In the genomic region with DNA sequence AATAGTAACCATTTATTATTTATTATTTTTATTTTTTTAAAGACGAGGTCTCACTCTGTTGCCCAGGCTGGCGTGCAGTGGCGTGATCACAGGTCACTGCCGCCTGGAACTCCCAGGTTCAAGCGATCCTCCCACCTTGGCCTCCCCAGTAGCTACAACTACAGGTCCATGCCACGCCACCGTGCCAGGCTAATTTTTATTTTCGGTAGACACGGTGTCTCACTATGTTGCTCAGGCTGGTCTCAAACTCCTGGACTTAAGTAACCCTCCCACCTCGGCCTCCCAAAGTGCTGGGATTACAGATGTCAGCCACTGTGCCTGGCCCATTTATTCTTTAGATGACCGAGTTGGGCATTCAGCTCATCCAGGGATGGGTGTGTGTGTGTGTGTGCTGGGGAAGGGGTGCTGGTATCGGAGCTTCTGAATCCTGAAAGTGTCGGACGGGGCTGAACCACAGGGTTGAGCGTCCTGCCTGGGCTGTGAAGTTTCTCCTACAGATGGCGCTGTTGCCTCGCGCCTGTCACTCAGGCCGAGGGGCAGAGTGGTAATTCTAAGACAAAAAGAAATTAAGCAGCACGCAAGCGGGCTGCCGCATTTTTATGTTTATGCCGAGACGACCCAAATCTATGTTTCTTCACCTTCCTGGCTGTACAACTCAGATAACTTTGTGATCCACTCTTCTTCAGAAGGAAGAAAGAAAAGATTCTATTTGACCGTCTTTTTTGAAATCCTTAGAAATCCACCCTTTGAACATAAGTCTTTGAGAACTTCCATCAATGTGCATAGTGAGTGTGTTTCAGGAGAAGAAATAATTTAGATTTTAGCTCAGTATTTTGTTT, we compare ENCODE assay signal across 7 cellular contexts.
DNase-seq lines count a peak whose midpoint lies in the region; ATAC-seq and TF ChIP-seq lines count a peak whose summit lies in the region.

No MANE protein-coding gene starts in this region.

- H3K9me2 ChIP-seq in PC-9 (ENCODE audit: insufficient read depth), result no peaks in the 10 kb centered on the region

- no peaks in the 10 kb centered on the region for H3K27me3 Mint-ChIP-seq in activated T-helper 17 cell treated with anti-CD3 and anti-CD28 coated beads, Interleukin-2, amount 50 U/mL, for 72 hours

- H3K4me1 ChIP-seq in PC-9 (replicated peaks; ENCODE audit: insufficient read depth), result no peaks in the 10 kb centered on the region
- H3K4me1 ChIP-seq in thoracic aorta (ENCODE audit: control insufficient read depth in 1 of 2, low read depth in 2 of 2), result no peaks in the 10 kb centered on the region

- H3K27ac ChIP-seq in PC-9, result no peak overlapping the region
- no peak overlapping the region for H3K27ac ChIP-seq in thoracic aorta

- H3K9me3 Mint-ChIP-seq in activated T-helper 17 cell treated with anti-CD3 and anti-CD28 coated beads, Interleukin-2, amount 50 U/mL, for 72 hours, result no peaks in the 10 kb centered on the region

- no peak overlapping the region for H3K27ac Mint-ChIP-seq in activated T-helper 17 cell treated with anti-CD3 and anti-CD28 coated beads, Interleukin-2, amount 50 U/mL, for 72 hours

- H3K9me3 ChIP-seq in PC-9 (ENCODE audit: insufficient read depth, low read depth), result no peaks in the 10 kb centered on the region
- no peaks in the 10 kb centered on the region for H3K9me3 ChIP-seq in thoracic aorta

- CTCF ChIA-PET in PC-9 (lab: Charles Lee), result interaction anchor here (0.6 kb wide), 3 partner anchors 556 to 1658 kb away, joined by 3 to 4 read pairs (median 3); no protein-coding TSS in a partner anchor

- H2AFZ ChIP-seq in PC-9, result no peak overlapping the region

- ATAC-seq in HG03521 (IDR thresholded peaks at IDR 0.05; ENCODE audit: unreplicated experiment), result peak; percentile 66
- ATAC-seq in activated T-helper 17 cell treated with anti-CD3 and anti-CD28 coated beads, Interleukin-2, amount 50 U/mL, for 72 hours (replicated peaks), result peak; percentile 65
- no peak for ATAC-seq in thoracic aorta (ENCODE audit: insufficient number of reproducible peaks, low FRiP score, low read depth)

- TF ChIP-seq CTCF in GM12864 (IDR thresholded peaks at IDR 0.05; ENCODE audit: low read depth, low read length, missing control alignments) (peak; percentile 86), PC-9 (conservative IDR thresholded peaks at IDR 0.05) (peak; percentile 94), fibroblast of villous mesenchyme (IDR thresholded peaks at IDR 0.05; ENCODE audit: insufficient read depth, low read depth, low read length) (peak; percentile 88), thoracic aorta (IDR thresholded peaks at IDR 0.05) (peak; percentile 54)

- H3K4me3 ChIP-seq in GM12864 (ENCODE audit: low read depth, low read length) (no peak overlapping the region), PC-9 (no peak overlapping the region), fibroblast of villous mesenchyme (ENCODE audit: low read depth, low read length) (no peak overlapping the region), thoracic aorta (no peak overlapping the region)

- no peaks in the 10 kb centered on the region for H4K20me1 ChIP-seq in PC-9 (ENCODE audit: insufficient read depth)

- H3K27me3 ChIP-seq in PC-9 (ENCODE audit: insufficient read depth, low read depth) (peaks cover 68% of the 10 kb centered on the region), thoracic aorta (replicated peaks; ENCODE audit: insufficient read depth) (no peaks in the 10 kb centered on the region)

- H3K4me1 Mint-ChIP-seq in activated T-helper 17 cell treated with anti-CD3 and anti-CD28 coated beads, Interleukin-2, amount 50 U/mL, for 72 hours, result no peaks in the 10 kb centered on the region

- no TSS peak for BruUV-seq in PC-9 (replicated peaks; lab: Mats Ljungman, UMichigan)

- no peaks in the 10 kb centered on the region for H3K79me2 ChIP-seq in PC-9 (ENCODE audit: low read depth)

- intact Hi-C loops in PC-9 (cut with micrococcal nuclease; ENCODE audit: unreplicated experiment), result no loop called here

- DNase-seq in GM12864 (ENCODE audit: low read depth), result no peak
- DNase-seq in PC-9, result peak in 1 of 2 experiments; percentile 54
- DNase-seq in fibroblast of villous mesenchyme (ENCODE audit: low read depth), result peak; percentile 58
- DNase-seq in occipital lobe (lab: John Stamatoyannopoulos, UW), result peak; percentile 19
- no peak for DNase-seq in thoracic aorta (ENCODE audit: low spot score)

- no peaks in the 10 kb centered on the region for H3K36me3 Mint-ChIP-seq in activated T-helper 17 cell treated with anti-CD3 and anti-CD28 coated beads, Interleukin-2, amount 50 U/mL, for 72 hours (ENCODE audit: low read depth)

- H3K36me3 ChIP-seq in PC-9 (ENCODE audit: low read depth) (no peaks in the 10 kb centered on the region), thoracic aorta (no peaks in the 10 kb centered on the region)

- POLR2A ChIA-PET in PC-9 (lab: Charles Lee; ENCODE audit: unreplicated experiment), result no interaction called here

- H3F3A ChIP-seq in PC-9 (ENCODE audit: insufficient read depth, low read depth), result no peaks in the 10 kb centered on the region

- peak overlapping the region; percentile 26; the same call in 1 of the 2 replicates for H3K4me2 ChIP-seq in PC-9

- no peak overlapping the region for H3K4me3 Mint-ChIP-seq in activated T-helper 17 cell treated with anti-CD3 and anti-CD28 coated beads, Interleukin-2, amount 50 U/mL, for 72 hours

Comparison
In these comparisons a context has a peak if more than half of its experiments do, and no peak if none do; other contexts are left out.
1. DNase-seq: peak in fibroblast of villous mesenchyme (single experiment) and occipital lobe (single experiment); none in GM12864 (single experiment) and thoracic aorta (single experiment).
2. Peak in every context shown above with its lines, with median percentiles within 50 percentile points of each other: CTCF ChIP-seq.